Comparison of ENCODE assay signal across 8 cellular contexts in the genomic region with DNA sequence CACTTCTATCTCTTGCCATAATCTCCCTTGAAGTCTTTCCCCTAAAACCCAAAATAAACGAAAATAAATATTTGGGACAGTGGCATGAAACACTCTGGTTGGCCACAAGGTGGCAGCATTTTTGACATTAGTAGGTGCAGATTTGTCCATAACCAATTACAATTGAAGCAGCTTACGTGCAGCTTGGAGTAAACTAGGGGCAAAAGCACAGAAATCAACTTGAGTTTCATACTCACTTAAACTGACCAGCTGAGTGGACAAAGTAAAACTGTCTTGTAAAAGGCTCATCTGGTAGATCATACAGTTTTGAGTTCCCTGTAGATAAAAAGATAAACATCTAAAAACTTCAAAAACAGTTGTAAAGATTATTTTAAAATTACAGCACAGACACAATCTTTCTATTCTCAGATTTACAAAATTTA. TPM values are rescaled to one million over a fixed set of nuclear protein-coding genes. Genes with fewer than 3 reads are reported as not detected.
A peak's percentile ranks its signal among the peaks of the same experiment; 100 is the strongest.
DNase-seq lines count a peak whose midpoint lies in the region; ATAC-seq, FAIRE-seq and TF ChIP-seq lines count a peak whose summit lies in the region.

No MANE protein-coding gene starts in this region.

- DNase-seq in DMS114 treated with DMSO at 0.1 percent for 48 hours (lab: John Stamatoyannopoulos, UW; ENCODE audit: unreplicated experiment): peak; percentile 56
- peak; percentile 52 for DNase-seq in HTR-8/SVneo (ENCODE audit: insufficient read length, low spot score)
- DNase-seq in activated T-helper 9 cell treated with anti-CD3 and anti-CD28 coated beads, Interleukin-2, amount 50 U/mL, for 16 hours (ENCODE audit: low read depth): peak; percentile 6
- peak; percentile 60 for DNase-seq in germinal center (ENCODE audit: low spot score)
- peak; percentile 14 for DNase-seq in prostate gland (ENCODE audit: low spot score)

- no peak overlapping the region for H3K4me3 ChIP-seq in OCI-LY3 (ENCODE audit: low read length)
- H3K4me3 ChIP-seq in prostate gland: no peak overlapping the region

- H3K27me3 ChIP-seq in OCI-LY3 (ENCODE audit: low read depth, low read length) (no peaks in the 10 kb centered on the region), prostate gland (replicated peaks; ENCODE audit: insufficient read depth) (no peaks in the 10 kb centered on the region)

- 4% methylated on average over 2 of the region's 2 CpGs for WGBS in prostate gland

- no peak overlapping the region for H3K4me2 ChIP-seq in OCI-LY3 (ENCODE audit: low read length)

- no peak for TF ChIP-seq POLR2A in prostate gland (IDR thresholded peaks at IDR 0.05)

- intact Hi-C loops in prostate gland (cut with DNase I): no loop called here

- H4K20me1 ChIP-seq in OCI-LY3 (ENCODE audit: insufficient read depth, low read length): no peaks in the 10 kb centered on the region

- H3K4me1 ChIP-seq in OCI-LY3 (ENCODE audit: low read length) (no peaks in the 10 kb centered on the region), prostate gland (replicated peaks) (no peaks in the 10 kb centered on the region)

- no peak overlapping the region for H2AFZ ChIP-seq in OCI-LY3 (ENCODE audit: low read depth, low read length)

- H3K9me3 ChIP-seq in OCI-LY3 (ENCODE audit: insufficient read depth, low read length) (no peaks in the 10 kb centered on the region), prostate gland (no peaks in the 10 kb centered on the region)

- TF ChIP-seq CTCF in OCI-LY3 (IDR thresholded peaks at IDR 0.05; ENCODE audit: low read depth, low read length) (peak; percentile 94), prostate gland (IDR thresholded peaks at IDR 0.05) (peak; percentile 57 to 78 (median 70))

- ATAC-seq in HG03521 (IDR thresholded peaks at IDR 0.05; ENCODE audit: unreplicated experiment) (no peak), HG03108 (IDR thresholded peaks at IDR 0.05; ENCODE audit: unreplicated experiment) (no peak)

- H3K36me3 ChIP-seq in OCI-LY3 (replicated peaks; ENCODE audit: low read depth, low read length) (peaks cover 59% of the 10 kb centered on the region), prostate gland (peaks cover 7 to 19% of the 10 kb centered on the region in 2 donors)

- H3K79me2 ChIP-seq in OCI-LY3 (ENCODE audit: low read length): no peaks in the 10 kb centered on the region

- H3K27ac ChIP-seq in OCI-LY3 (ENCODE audit: low read length) (no peak overlapping the region), prostate gland (no peak overlapping the region)

- peak; percentile 20 for FAIRE-seq in HTR-8/SVneo (lab: Jason Lieb, UNC)

- no peak overlapping the region for H3K9ac ChIP-seq in OCI-LY3 (ENCODE audit: low read length)

RNA-seq across cellular contexts. Expression of a gene that starts 18.8 kb away (rescaled TPM):
- 100 to 1,000 TPM in 1 of 2 donors, 10 to 100 TPM in 1; 92.8 to 106 TPM for total RNA-seq in prostate gland

Comparison
In these comparisons a context has a peak if more than half of its experiments do, and no peak if none do; other contexts are left out.
1. DNase-seq: peak in every context shown above with its lines; median percentile 60 in germinal center; 56 in DMS114 treated with DMSO at 0.1 percent for 48 hours; 52 in HTR-8/SVneo; 14 in prostate gland; 6 in activated T-helper 9 cell treated with anti-CD3 and anti-CD28 coated beads, Interleukin-2, amount 50 U/mL, for 16 hours.